8 cellular contexts compared by ENCODE assay signal in the genomic region with DNA sequence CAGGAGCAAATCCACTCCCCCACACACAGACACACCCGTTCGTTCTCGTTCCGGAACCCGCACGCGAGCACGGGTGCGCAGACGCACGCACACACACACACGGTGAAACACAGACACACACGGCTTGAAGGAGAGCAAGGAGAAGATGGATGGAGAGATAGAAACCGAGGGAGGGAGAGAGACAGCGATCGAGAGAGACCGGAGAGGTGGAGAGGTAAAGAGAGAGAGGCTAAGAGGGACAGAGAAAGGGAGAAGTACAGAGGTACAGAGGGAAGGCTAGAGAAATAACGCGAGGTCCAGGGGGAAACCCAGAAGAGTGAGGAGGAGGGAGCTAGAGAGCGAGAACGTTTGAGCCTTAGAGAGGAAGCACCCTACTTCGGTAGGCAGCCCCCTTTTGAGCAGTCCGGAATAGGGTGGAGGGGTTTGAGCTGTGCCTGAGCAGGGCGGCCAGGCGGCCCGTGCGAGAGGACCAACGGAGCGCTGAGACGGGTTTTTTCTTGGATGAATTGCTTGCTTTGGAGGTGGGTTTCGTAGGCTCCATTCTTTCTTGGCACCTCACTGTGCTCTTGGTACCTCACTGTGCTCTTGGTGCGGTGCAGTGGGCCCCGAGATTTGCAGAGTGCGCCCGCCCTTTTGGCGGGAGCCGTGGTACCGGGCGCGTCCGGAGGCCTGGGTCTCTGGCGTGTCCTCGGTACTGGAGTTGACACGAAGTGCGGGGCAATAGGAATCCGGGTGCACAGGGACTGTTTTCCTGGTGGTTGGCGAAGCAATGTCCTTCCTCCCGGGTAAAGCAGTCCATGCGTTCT.
DNase-seq lines count a peak whose midpoint lies in the region; ATAC-seq, FAIRE-seq and TF ChIP-seq lines count a peak whose summit lies in the region.

No MANE protein-coding gene starts in this region.

- TF ChIP-seq CTCF in RWPE2 (IDR thresholded peaks at IDR 0.05; ENCODE audit: poor library complexity, severe bottlenecking) (no peak), astrocyte of the spinal cord (IDR thresholded peaks at IDR 0.05; ENCODE audit: low read depth, low read length) (no peak)

- no peaks in the 10 kb centered on the region for H3K9me3 ChIP-seq in RWPE2 (ENCODE audit: severe bottlenecking)
- H3K9me3 ChIP-seq in iPS-20b (ENCODE audit: insufficient read depth, low read depth, low read length) = no peaks in the 10 kb centered on the region

- in situ Hi-C loops in G401 (cut with HindIII; ENCODE audit: low sequenced_read_pairs) = no loop called here
- in situ Hi-C loops in astrocyte of the spinal cord (cut with HindIII; ENCODE audit: low sequenced_read_pairs) = no loop called here

- ATAC-seq in RWPE2 (ENCODE audit: low read depth) = peak; percentile 70
- no peak for ATAC-seq in HG02884 (IDR thresholded peaks at IDR 0.05; ENCODE audit: unreplicated experiment)
- no peak for ATAC-seq in GM19452 (IDR thresholded peaks at IDR 0.05; ENCODE audit: unreplicated experiment)

- H3K36me3 ChIP-seq in RWPE2 (ENCODE audit: low read depth) (no peaks in the 10 kb centered on the region), iPS-20b (ENCODE audit: insufficient read depth, low read depth, low read length) (no peaks in the 10 kb centered on the region)

- FAIRE-seq in HTR-8/SVneo (lab: Jason Lieb, UNC) = no peak

- H3K27me3 ChIP-seq in RWPE2 (ENCODE audit: insufficient read depth, poor library complexity, severe bottlenecking) (no peaks in the 10 kb centered on the region), iPS-20b (ENCODE audit: insufficient read depth, low read length) (peaks cover 55% of the 10 kb centered on the region)

- H3K4me1 ChIP-seq in RWPE2 (ENCODE audit: insufficient read depth, poor library complexity, severe bottlenecking) (no peaks in the 10 kb centered on the region), iPS-20b (ENCODE audit: insufficient read depth, low read length) (no peaks in the 10 kb centered on the region; the same call in 1 of the 2 replicates)

- peak; percentile 35 for DNase-seq in G401 (ENCODE audit: low spot score)
- DNase-seq in HTR-8/SVneo (ENCODE audit: insufficient read length, low spot score) = peak; percentile 30
- peak; percentile 45 for DNase-seq in RWPE2 (ENCODE audit: low spot score)
- peak; percentile 19 for DNase-seq in astrocyte of the spinal cord (ENCODE audit: low read depth, low spot score)
- peak; percentile 50 for DNase-seq in stimulated activated CD4-positive, alpha-beta T cell treated with anti-CD3 and anti-CD28 coated beads, Interleukin-15, amount 100 ng/mL, for 24 hours

- H3K4me3 ChIP-seq in RWPE2 (ENCODE audit: severe bottlenecking) (peak overlapping the region; percentile 49), astrocyte of the spinal cord (ENCODE audit: low read depth, low read length) (peak overlapping the region; percentile 46), iPS-20b (ENCODE audit: low read length) (peak overlapping the region; percentile 72)

- peak overlapping the region; percentile 58 for H3K27ac ChIP-seq in RWPE2 (ENCODE audit: poor library complexity, severe bottlenecking)
- H3K27ac ChIP-seq in iPS-20b (ENCODE audit: low read length) = no peak overlapping the region

- H3K9ac ChIP-seq in iPS-20b (ENCODE audit: low read depth, low read length) = no peak overlapping the region
